In the genomic region with DNA sequence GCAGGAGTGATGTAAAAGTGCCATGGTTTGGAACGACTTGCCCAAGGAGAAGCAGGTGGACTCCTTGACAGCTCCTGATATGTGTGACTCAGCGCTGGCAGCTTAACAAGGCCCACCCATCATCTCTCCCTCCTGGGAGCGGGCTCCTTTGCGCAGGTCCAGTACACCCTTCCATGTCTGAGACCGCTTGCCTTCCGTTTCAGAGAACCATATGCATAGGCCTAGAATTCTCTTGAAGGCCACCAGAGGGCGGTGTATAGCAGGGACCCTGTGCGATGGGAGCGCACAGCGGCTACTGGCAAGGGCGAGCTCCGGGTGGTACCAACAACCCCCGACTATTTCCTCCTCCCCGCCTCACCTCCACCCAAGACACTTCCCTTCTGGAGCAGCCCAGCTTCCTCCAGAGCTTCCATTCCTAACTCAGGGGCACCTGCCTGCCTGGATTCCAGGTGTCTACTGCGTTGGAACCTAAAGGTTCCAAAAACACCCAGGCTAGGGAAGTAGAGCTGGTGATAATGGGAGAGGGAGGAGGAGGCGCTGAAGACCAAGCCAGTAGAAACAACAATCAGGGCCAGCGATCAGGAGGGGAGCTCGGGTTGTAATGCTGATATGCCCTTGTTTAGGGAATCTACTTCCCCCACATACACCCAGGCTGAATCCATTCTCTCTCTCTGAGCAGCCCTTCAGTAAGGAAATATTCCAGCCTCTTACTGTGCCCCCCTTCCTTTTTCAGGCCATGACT, we compare ENCODE assay signal across 1 cellular context.
TF ChIP-seq lines count a peak whose summit lies in the region.

No MANE protein-coding gene starts in this region.

TF ChIP-seq in SK-N-SH, 30 proteins besides CTCF, POLR2A, EP300 and RAD21 (continued from another document):
- peak; percentile 34; the same call in 1 of the 2 replicates for TF ChIP-seq FOSL2 (IDR thresholded peaks at IDR 0.05; ENCODE audit: borderline replicate concordance, low read depth)
- TF ChIP-seq, protein P1, sequence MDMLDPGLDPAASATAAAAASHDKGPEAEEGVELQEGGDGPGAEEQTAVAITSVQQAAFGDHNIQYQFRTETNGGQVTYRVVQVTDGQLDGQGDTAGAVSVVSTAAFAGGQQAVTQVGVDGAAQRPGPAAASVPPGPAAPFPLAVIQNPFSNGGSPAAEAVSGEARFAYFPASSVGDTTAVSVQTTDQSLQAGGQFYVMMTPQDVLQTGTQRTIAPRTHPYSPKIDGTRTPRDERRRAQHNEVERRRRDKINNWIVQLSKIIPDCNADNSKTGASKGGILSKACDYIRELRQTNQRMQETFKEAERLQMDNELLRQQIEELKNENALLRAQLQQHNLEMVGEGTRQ (IDR thresholded peaks at IDR 0.05; ENCODE audit: borderline replicate concordance, low read depth, low read length) = no peak
- TF ChIP-seq POLR2AphosphoS5 (IDR thresholded peaks at IDR 0.05; ENCODE audit: low read depth, low read length) = no peak
- TF ChIP-seq TCF12 (IDR thresholded peaks at IDR 0.05) = no peak
- TF ChIP-seq, protein P2, sequence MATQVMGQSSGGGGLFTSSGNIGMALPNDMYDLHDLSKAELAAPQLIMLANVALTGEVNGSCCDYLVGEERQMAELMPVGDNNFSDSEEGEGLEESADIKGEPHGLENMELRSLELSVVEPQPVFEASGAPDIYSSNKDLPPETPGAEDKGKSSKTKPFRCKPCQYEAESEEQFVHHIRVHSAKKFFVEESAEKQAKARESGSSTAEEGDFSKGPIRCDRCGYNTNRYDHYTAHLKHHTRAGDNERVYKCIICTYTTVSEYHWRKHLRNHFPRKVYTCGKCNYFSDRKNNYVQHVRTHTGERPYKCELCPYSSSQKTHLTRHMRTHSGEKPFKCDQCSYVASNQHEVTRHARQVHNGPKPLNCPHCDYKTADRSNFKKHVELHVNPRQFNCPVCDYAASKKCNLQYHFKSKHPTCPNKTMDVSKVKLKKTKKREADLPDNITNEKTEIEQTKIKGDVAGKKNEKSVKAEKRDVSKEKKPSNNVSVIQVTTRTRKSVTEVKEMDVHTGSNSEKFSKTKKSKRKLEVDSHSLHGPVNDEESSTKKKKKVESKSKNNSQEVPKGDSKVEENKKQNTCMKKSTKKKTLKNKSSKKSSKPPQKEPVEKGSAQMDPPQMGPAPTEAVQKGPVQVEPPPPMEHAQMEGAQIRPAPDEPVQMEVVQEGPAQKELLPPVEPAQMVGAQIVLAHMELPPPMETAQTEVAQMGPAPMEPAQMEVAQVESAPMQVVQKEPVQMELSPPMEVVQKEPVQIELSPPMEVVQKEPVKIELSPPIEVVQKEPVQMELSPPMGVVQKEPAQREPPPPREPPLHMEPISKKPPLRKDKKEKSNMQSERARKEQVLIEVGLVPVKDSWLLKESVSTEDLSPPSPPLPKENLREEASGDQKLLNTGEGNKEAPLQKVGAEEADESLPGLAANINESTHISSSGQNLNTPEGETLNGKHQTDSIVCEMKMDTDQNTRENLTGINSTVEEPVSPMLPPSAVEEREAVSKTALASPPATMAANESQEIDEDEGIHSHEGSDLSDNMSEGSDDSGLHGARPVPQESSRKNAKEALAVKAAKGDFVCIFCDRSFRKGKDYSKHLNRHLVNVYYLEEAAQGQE (IDR thresholded peaks at IDR 0.05; ENCODE audit: low read depth, low read length) = no peak
- 0 out of 2 replicates have a peak, but pooled peaks have one; percentile 39 for TF ChIP-seq SIN3A (IDR thresholded peaks at IDR 0.05; ENCODE audit: borderline replicate concordance, low read depth, low read length)
- TF ChIP-seq TEAD4 (IDR thresholded peaks at IDR 0.05; ENCODE audit: borderline replicate concordance, insufficient read depth) = no peak
- no peak; the same call in 1 of the 2 replicates for TF ChIP-seq GATA2 (CRISPR knock-in tag; IDR thresholded peaks at IDR 0.05)
- TF ChIP-seq FOXJ3 (CRISPR knock-in tag; IDR thresholded peaks at IDR 0.05) = no peak
- TF ChIP-seq MXI1 (IDR thresholded peaks at IDR 0.05; ENCODE audit: low read depth, low read length) = peak; percentile 46; the same call in 1 of the 2 replicates
- no peak for TF ChIP-seq JUND (IDR thresholded peaks at IDR 0.05)
- TF ChIP-seq, protein P3, sequence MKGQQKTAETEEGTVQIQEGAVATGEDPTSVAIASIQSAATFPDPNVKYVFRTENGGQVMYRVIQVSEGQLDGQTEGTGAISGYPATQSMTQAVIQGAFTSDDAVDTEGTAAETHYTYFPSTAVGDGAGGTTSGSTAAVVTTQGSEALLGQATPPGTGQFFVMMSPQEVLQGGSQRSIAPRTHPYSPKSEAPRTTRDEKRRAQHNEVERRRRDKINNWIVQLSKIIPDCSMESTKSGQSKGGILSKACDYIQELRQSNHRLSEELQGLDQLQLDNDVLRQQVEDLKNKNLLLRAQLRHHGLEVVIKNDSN (IDR thresholded peaks at IDR 0.05; ENCODE audit: borderline replicate concordance, low read depth) = no peak
- no peak for TF ChIP-seq ELF1 (IDR thresholded peaks at IDR 0.05)
- TF ChIP-seq, protein P4, sequence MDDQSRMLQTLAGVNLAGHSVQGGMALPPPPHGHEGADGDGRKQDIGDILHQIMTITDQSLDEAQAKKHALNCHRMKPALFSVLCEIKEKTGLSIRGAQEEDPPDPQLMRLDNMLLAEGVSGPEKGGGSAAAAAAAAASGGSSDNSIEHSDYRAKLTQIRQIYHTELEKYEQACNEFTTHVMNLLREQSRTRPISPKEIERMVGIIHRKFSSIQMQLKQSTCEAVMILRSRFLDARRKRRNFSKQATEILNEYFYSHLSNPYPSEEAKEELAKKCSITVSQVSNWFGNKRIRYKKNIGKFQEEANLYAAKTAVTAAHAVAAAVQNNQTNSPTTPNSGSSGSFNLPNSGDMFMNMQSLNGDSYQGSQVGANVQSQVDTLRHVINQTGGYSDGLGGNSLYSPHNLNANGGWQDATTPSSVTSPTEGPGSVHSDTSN (IDR thresholded peaks at IDR 0.05) = peak; percentile 44; the same call in 1 of the 2 replicates
- no peak for TF ChIP-seq EZH2phosphoT487 (IDR thresholded peaks at IDR 0.05; ENCODE audit: borderline replicate concordance, low read depth)
- TF ChIP-seq TAF1 (IDR thresholded peaks at IDR 0.05; ENCODE audit: borderline replicate concordance, low read depth, low read length) = no peak
- no peak for TF ChIP-seq YY1 (IDR thresholded peaks at IDR 0.05; ENCODE audit: low read depth)
- no peak for TF ChIP-seq GABPA (IDR thresholded peaks at IDR 0.05; ENCODE audit: low read depth)
- no peak for TF ChIP-seq RFX5 (IDR thresholded peaks at IDR 0.05; ENCODE audit: low read length)
- 0 out of 2 replicates have a peak, but pooled peaks have one; percentile 33 for TF ChIP-seq RCOR1 (IDR thresholded peaks at IDR 0.05; ENCODE audit: low read length)
- TF ChIP-seq, protein P5, sequence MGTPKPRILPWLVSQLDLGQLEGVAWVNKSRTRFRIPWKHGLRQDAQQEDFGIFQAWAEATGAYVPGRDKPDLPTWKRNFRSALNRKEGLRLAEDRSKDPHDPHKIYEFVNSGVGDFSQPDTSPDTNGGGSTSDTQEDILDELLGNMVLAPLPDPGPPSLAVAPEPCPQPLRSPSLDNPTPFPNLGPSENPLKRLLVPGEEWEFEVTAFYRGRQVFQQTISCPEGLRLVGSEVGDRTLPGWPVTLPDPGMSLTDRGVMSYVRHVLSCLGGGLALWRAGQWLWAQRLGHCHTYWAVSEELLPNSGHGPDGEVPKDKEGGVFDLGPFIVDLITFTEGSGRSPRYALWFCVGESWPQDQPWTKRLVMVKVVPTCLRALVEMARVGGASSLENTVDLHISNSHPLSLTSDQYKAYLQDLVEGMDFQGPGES (IDR thresholded peaks at IDR 0.05; ENCODE audit: low read depth, low read length) = no peak
- TF ChIP-seq, protein P6, sequence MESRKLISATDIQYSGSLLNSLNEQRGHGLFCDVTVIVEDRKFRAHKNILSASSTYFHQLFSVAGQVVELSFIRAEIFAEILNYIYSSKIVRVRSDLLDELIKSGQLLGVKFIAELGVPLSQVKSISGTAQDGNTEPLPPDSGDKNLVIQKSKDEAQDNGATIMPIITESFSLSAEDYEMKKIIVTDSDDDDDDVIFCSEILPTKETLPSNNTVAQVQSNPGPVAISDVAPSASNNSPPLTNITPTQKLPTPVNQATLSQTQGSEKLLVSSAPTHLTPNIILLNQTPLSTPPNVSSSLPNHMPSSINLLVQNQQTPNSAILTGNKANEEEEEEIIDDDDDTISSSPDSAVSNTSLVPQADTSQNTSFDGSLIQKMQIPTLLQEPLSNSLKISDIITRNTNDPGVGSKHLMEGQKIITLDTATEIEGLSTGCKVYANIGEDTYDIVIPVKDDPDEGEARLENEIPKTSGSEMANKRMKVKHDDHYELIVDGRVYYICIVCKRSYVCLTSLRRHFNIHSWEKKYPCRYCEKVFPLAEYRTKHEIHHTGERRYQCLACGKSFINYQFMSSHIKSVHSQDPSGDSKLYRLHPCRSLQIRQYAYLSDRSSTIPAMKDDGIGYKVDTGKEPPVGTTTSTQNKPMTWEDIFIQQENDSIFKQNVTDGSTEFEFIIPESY (IDR thresholded peaks at IDR 0.05; ENCODE audit: borderline replicate concordance, low read depth) = no peak
- TF ChIP-seq MEF2A (IDR thresholded peaks at IDR 0.05; ENCODE audit: borderline replicate concordance, low read depth) = no peak
TF ChIP-seq in SK-N-SH: peak in this region for 7.
